ENCODE assay signal across 1 cellular context in the genomic region with DNA sequence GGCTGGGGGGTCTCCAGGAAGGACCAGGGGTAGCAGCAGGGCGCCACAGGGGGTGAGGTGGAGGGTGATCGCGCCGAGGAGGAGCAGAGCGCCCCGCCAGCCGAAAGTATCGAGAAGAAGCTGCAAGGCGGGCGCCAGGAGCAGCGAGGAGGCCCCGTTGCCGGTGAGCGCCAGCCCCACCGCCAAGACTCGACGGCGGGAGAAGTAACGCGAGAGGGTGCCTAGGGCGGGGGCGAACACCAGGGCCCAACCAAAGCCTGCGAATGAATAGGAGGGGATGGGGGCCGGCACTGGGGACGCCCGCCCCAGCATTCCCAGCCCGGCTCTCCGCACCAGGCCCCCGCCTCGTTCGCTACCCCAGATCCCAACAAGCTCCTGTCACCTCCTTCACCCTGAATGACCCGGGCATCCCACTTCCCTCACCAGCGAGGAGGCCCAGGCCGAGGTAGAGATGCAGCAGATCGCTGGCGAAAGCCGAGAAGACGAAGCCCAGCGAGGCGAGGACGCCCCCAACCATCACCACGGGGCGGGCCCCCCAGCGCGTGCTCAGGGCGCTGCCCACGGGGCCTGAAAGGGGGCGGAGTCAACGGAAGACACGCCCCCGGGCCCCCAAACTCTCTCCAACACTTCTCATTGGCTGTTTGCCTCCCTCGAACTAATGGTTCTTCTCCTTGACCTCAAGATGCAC.
TF ChIP-seq lines count a peak whose summit lies in the region.

No MANE protein-coding gene starts in this region.

TF ChIP-seq in HEK293, 187 proteins besides CTCF, POLR2A, EP300 and RAD21 (continued from another document):
- TF ChIP-seq ZEB2 (tag by site-specific recombination; IDR thresholded peaks at IDR 0.05) (no peak), ZNF747 (tag by site-specific recombination; IDR thresholded peaks at IDR 0.05) (no peak), KLF9 (tag by site-specific recombination; IDR thresholded peaks at IDR 0.05; ENCODE audit: low read depth) (peak; percentile 51; the same call in 1 of the 2 replicates), HOXD13 (CRISPR knock-in tag; IDR thresholded peaks at IDR 0.05; ENCODE audit: borderline replicate concordance) (no peak), BCL11A (tag by site-specific recombination; IDR thresholded peaks at IDR 0.05; ENCODE audit: low read depth) (no peak), KLF10 (tag by site-specific recombination; IDR thresholded peaks at IDR 0.05) (0 out of 2 replicates have a peak, but pooled peaks have one; percentile 25), KLF1 (tag by site-specific recombination; IDR thresholded peaks at IDR 0.05) (no peak), ZBTB8A (tag by site-specific recombination; IDR thresholded peaks at IDR 0.05) (peak; percentile 76; the same call in 1 of the 2 replicates)
